28 cellular contexts compared by ENCODE assay signal in genomic region chr2:241202268-241202585, GRCh38. TPM values are rescaled to one million over a fixed set of nuclear protein-coding genes. Genes with fewer than 3 reads are reported as not detected.
"Had no signal": no experiment of that assay in that cellular context is flagged by ENCODE, and none has a peak within 500 bp of the region (broad histone marks: within the 10 kb centered on the region; RNA-seq: fewer than 3 reads in every experiment).

No MANE protein-coding gene starts in this region.

- H3K9me3 ChIP-seq: heart right ventricle, lower lobe of right lung, mucosa of descending colon, pancreas, prostate gland, stomach, testis, thyroid gland, transverse colon, upper lobe of right lung had no signal

- ATAC-seq: left cardiac atrium; left lobe of liver; lower lobe of right lung; mucosa of descending colon; naive thymus-derived CD4-positive, alpha-beta T cell; pancreas; sciatic nerve; stimulated activated naive B cell treated with anti-CD40 and anti-IgM and Interleukin-4, amounts not matched to agents 10 μg/mL and 1 μg/mL and 100 μg/mL, for 72 hours; stimulated activated naive CD8-positive, alpha-beta T cell treated with anti-CD3 and anti-CD28 coated beads, Interleukin-15, Interleukin-2, amounts not matched to agents 100 U/mL and 50 U/mL, for 24 hours; upper lobe of right lung had no signal

- H3K27ac ChIP-seq: heart right ventricle, hepatocyte, lower lobe of right lung, pancreas, skin epidermis, stomach, testis, thyroid gland, transverse colon, upper lobe of right lung had no signal

- DNase-seq: heart right ventricle; kidney glomerular epithelial cell; left cardiac atrium; lower lobe of right lung; mammary epithelial cell; midbrain; mucosa of descending colon; naive thymus-derived CD4-positive, alpha-beta T cell; nucleus accumbens; posterior cingulate gyrus; stimulated activated CD4-positive, alpha-beta T cell treated with anti-CD3 and anti-CD28 coated beads, Interleukin-12 subunit alpha, Interleukin-12 subunit beta, amount 100 ng/mL, for 4 hours; stimulated activated CD4-positive, alpha-beta T cell treated with anti-CD3 and anti-CD28 coated beads, Interleukin-15, amount 100 ng/mL, for 24 hours; stimulated activated CD4-positive, alpha-beta T cell treated with anti-CD3 and anti-CD28 coated beads, Interleukin-2, amount 100 ng/mL, for 24 hours; stimulated activated CD4-positive, alpha-beta T cell treated with anti-CD3 and anti-CD28 coated beads, Interleukin-4, amount 100 ng/mL, for 1 hour; stimulated activated naive B cell treated with anti-CD40 and anti-IgM and Interleukin-4, amounts not matched to agents 10 μg/mL and 1 μg/mL and 100 μg/mL, for 72 hours; stimulated activated naive CD8-positive, alpha-beta T cell treated with anti-CD3 and anti-CD28 coated beads, Interleukin-15, Interleukin-2, amounts not matched to agents 100 U/mL and 50 U/mL, for 24 hours; stomach; testis; thyroid gland; transverse colon; upper lobe of right lung had no signal

- H3K4me1 ChIP-seq: heart right ventricle, lower lobe of right lung, pancreas, prostate gland, stomach, testis, thyroid gland, transverse colon, upper lobe of right lung had no signal

- H3K4me2 ChIP-seq: hepatocyte had no signal

- H3K36me3 ChIP-seq: heart right ventricle, lower lobe of right lung, pancreas, prostate gland, thyroid gland, transverse colon, upper lobe of right lung had no signal

- H2AFZ ChIP-seq: hepatocyte had no signal

- H3K27me3 ChIP-seq: heart right ventricle, hepatocyte, pancreas, stomach, testis, thyroid gland, transverse colon, upper lobe of right lung had no signal

- H3K4me3 ChIP-seq: heart right ventricle, hepatocyte, lower lobe of right lung, mucosa of descending colon, pancreas, prostate gland, skin epidermis, stomach, testis, thyroid gland, transverse colon, upper lobe of right lung had no signal

RNA-seq across cellular contexts. Expression of gene ANO7, which starts 13.8 kb away (rescaled TPM):
- polyA plus RNA-seq: neural cell had no signal
